Comparison of ENCODE assay signal across 17 cellular contexts in genomic region chr20:16111132-16111852, GRCh38.
DNase-seq lines count a peak whose midpoint lies in the region; ATAC-seq and TF ChIP-seq lines count a peak whose summit lies in the region.
"Had no signal": no experiment of that assay in that cellular context is flagged by ENCODE, and none has a peak within 500 bp of the region (broad histone marks: within the 10 kb centered on the region; RNA-seq: fewer than 3 reads in every experiment).

No MANE protein-coding gene starts in this region.

- POLR2A ChIA-PET in GM10248 (lab: Yijun Ruan, JAX): no interaction called here

- CTCF ChIA-PET in GM10248 (lab: Yijun Ruan, JAX): interaction anchor here (1.2 kb wide), 1 partner anchor 14 kb away, joined by 3 read pairs; no protein-coding TSS in a partner anchor

- DNase-seq in DMS79 (lab: John Stamatoyannopoulos, UW) (peak; percentile 57), DMS79 treated with DMSO at 0.1 percent for 48 hours (lab: John Stamatoyannopoulos, UW) (no peak), NCI-H345 (lab: John Stamatoyannopoulos, UW) (peak; percentile 55), foreskin melanocyte (peak; percentile 85), sciatic nerve (ENCODE audit: low spot score) (no peak), GM10248 (ENCODE audit: extremely low spot score) (no peak), NCI-H2227 (lab: John Stamatoyannopoulos, UW; ENCODE audit: unreplicated experiment) (no peak)
- DNase-seq: 8988T, DND-41, IMR-90, MV-4-11, NCI-H2081, NCI-H524, NCI-H82, SJCRH30 had no signal

- intact Hi-C loops in sciatic nerve (cut with DNase I): no loop called here

- ATAC-seq in sciatic nerve (peak; percentile 73), HG03280 (IDR thresholded peaks at IDR 0.05; ENCODE audit: unreplicated experiment) (no peak)
- ATAC-seq: GM23338 had no signal

- TF ChIP-seq CTCF in GM10248 (IDR thresholded peaks at IDR 0.05; ENCODE audit: control extremely low read depth, extremely low read depth, low read depth, missing control alignments): no peak

Comparison
In these comparisons a context has a peak if more than half of its experiments do, and no peak if none do; other contexts are left out.
1. DNase-seq: peak in DMS79 (single experiment), NCI-H345 (single experiment) and foreskin melanocyte (single experiment); none in DMS79 treated with DMSO at 0.1 percent for 48 hours (single experiment), sciatic nerve (single experiment), GM10248 (single experiment) and NCI-H2227 (single experiment).